ENCODE assay signal across 13 cellular contexts in genomic region chr1:2018217-2019161, GRCh38. TPM values are rescaled to one million over a fixed set of nuclear protein-coding genes. Genes with fewer than 3 reads are reported as not detected.
DNase-seq lines count a peak whose midpoint lies in the region; ATAC-seq, FAIRE-seq and TF ChIP-seq lines count a peak whose summit lies in the region.
"Had no signal": no experiment of that assay in that cellular context is flagged by ENCODE, and none has a peak within 500 bp of the region (broad histone marks: within the 10 kb centered on the region; RNA-seq: fewer than 3 reads in every experiment).

No MANE protein-coding gene starts in this region.

- FAIRE-seq in HepG2 (lab: Jason Lieb, UNC) = no peak

- WGBS in HepG2 (ENCODE audit: low lambda C conversion rate) = 32% methylated on average over 29 of the region's 48 CpGs
- 18% methylated on average over 22 of the region's 48 CpGs for WGBS in right lobe of liver (ENCODE audit: insufficient coverage, low coverage, low lambda C conversion rate, missing lambda C conversion rate)
- WGBS in mesendoderm (ENCODE audit: extremely low coverage, insufficient coverage, low lambda C conversion rate) = no CpG with 5 or more reads among the region's 48 CpGs

- no peak overlapping the region for H3K4ac ChIP-seq in mesendoderm (ENCODE audit: low read depth, low read length)

- no peak overlapping the region for H4K5ac ChIP-seq in mesendoderm (ENCODE audit: low read length)

- DNase-seq in HepG2 (ENCODE audit: low spot score) (no peak), right lobe of liver (no peak), mesendoderm (peak; percentile 22), type B pancreatic cell (ENCODE audit: extremely low spot score, unreplicated experiment) (no peak), germinal center (ENCODE audit: low spot score) (no peak), KBM-7 (no peak), NCI-H1930 (lab: John Stamatoyannopoulos, UW) (no peak)
- DNase-seq: activated CD8-positive, alpha-beta memory T cell treated with anti-CD3 and anti-CD28 coated beads, Interleukin-2, amount 50 U/mL, for 48 hours; upper lobe of right lung had no signal

- H3K9me3 ChIP-seq in HepG2 (ENCODE audit: low read length) (no peaks in the 10 kb centered on the region), right lobe of liver (no peaks in the 10 kb centered on the region)
- H3K9me3 ChIP-seq: ascending aorta, prostate gland, upper lobe of right lung had no signal

- H3K27ac Mint-ChIP-seq in activated naive CD8-positive, alpha-beta T cell = no peak overlapping the region
- H3K27ac Mint-ChIP-seq in type B pancreatic cell = peak overlapping the region; percentile 63

- H2AK5ac ChIP-seq in mesendoderm (ENCODE audit: low read length) = no peak overlapping the region

- H2BK15ac ChIP-seq in mesendoderm (replicated peaks; ENCODE audit: low read depth) = no peak overlapping the region

- no peak overlapping the region for H2BK5ac ChIP-seq in mesendoderm (ENCODE audit: low read length)

- H3K27me3 ChIP-seq in HepG2 (ENCODE audit: control insufficient read depth in 1 of 2, insufficient read depth in 2 of 2, low read length in 2 of 2) (peaks cover 31 to 90% of the 10 kb centered on the region in 2 experiments), right lobe of liver (peaks cover 0 to 9% of the 10 kb centered on the region in 2 donors), mesendoderm (ENCODE audit: insufficient read depth, low read length, poor library complexity) (peaks cover 5% of the 10 kb centered on the region)

- TF ChIP-seq CTCF in HepG2 (CRISPR knock-in tag; IDR thresholded peaks at IDR 0.05) (no peak), right lobe of liver (IDR thresholded peaks at IDR 0.05) (no peak), type B pancreatic cell (conservative IDR thresholded peaks at IDR 0.05) (no peak)

- H3K79me1 ChIP-seq in mesendoderm (ENCODE audit: low read length) = no peaks in the 10 kb centered on the region

- TF ChIP-seq RAD21 in HepG2 (CRISPR knock-in tag; IDR thresholded peaks at IDR 0.05) = no peak

- TF ChIP-seq POLR2A in HepG2 (IDR thresholded peaks at IDR 0.05; ENCODE audit: insufficient read depth in 1 of 2, low read depth in 2 of 2, low read length in 2 of 2) = no peak
- TF ChIP-seq POLR2A in right lobe of liver (IDR thresholded peaks at IDR 0.05) = no peak

- H3K27ac ChIP-seq in HepG2 (ENCODE audit: extremely low read length, insufficient read depth, low read length) (no peak overlapping the region), right lobe of liver (no peak overlapping the region), mesendoderm (ENCODE audit: low read depth, low read length) (no peak overlapping the region)
- H3K27ac ChIP-seq: ascending aorta, prostate gland, upper lobe of right lung had no signal

- no TSS peak for BruUV-seq in HepG2 (replicated peaks; lab: Mats Ljungman, UMichigan)

- H3K4me2 ChIP-seq in HepG2 (ENCODE audit: low read depth, low read length) (no peak overlapping the region), mesendoderm (ENCODE audit: low read length) (peak overlapping the region; percentile 14)

- H3K9ac ChIP-seq in HepG2 (ENCODE audit: insufficient read depth, low read depth, low read length) = no peak overlapping the region
- H3K9ac ChIP-seq in mesendoderm (ENCODE audit: low read length) = peak overlapping the region; percentile 34

- no peak overlapping the region for H3K18ac ChIP-seq in mesendoderm (ENCODE audit: low read length)

- TF ChIP-seq EP300 in HepG2 (IDR thresholded peaks at IDR 0.05; ENCODE audit: low read depth in 2 of 2, low read length in 2 of 2) (no peak), HepG2 (CRISPR knock-in tag; IDR thresholded peaks at IDR 0.05; ENCODE audit: borderline replicate concordance) (no peak)

- H3K4me1 ChIP-seq in HepG2 (ENCODE audit: insufficient read depth, low read length) = peaks cover 7% of the 10 kb centered on the region
- H3K4me1 ChIP-seq in right lobe of liver = peaks cover 0 to 6% (median 0%) of the 10 kb centered on the region in 4 donors
- H3K4me1 ChIP-seq in mesendoderm (ENCODE audit: control insufficient read depth, low read depth, low read length) = no peaks in the 10 kb centered on the region
- H3K4me1 ChIP-seq: prostate gland had no signal

- peak overlapping the region; percentile 85 for H3K4me3 Mint-ChIP-seq in activated naive CD8-positive, alpha-beta T cell
- peak overlapping the region; percentile 87 for H3K4me3 Mint-ChIP-seq in type B pancreatic cell

- H3K4me3 ChIP-seq in HepG2 (replicated peaks in 1 of 3; ENCODE audit: insufficient read depth in 1 of 3, low read depth in 2 of 3, low read length in 3 of 3) (no peak overlapping the region), right lobe of liver (no peak overlapping the region), mesendoderm (ENCODE audit: low read length) (no peak overlapping the region)

- H3K79me2 ChIP-seq in HepG2 (ENCODE audit: insufficient read depth, low read length) (no peaks in the 10 kb centered on the region), mesendoderm (ENCODE audit: control insufficient read depth, insufficient read depth, low read length) (no peaks in the 10 kb centered on the region)

- 0 out of 2 replicates have a peak, but pooled peaks cover 4% of the 10 kb centered on the region for H4K20me1 ChIP-seq in HepG2 (ENCODE audit: insufficient read depth, low read length)

- H2BK120ac ChIP-seq in mesendoderm (ENCODE audit: low read depth, low read length) = no peak overlapping the region

- peaks cover 34% of the 10 kb centered on the region for H3K27me3 Mint-ChIP-seq in activated naive CD8-positive, alpha-beta T cell
- H3K27me3 Mint-ChIP-seq in type B pancreatic cell = peaks cover 83% of the 10 kb centered on the region

- H3K36me3 Mint-ChIP-seq in activated naive CD8-positive, alpha-beta T cell = no peaks in the 10 kb centered on the region
- no peaks in the 10 kb centered on the region for H3K36me3 Mint-ChIP-seq in type B pancreatic cell

- H2AFZ ChIP-seq in HepG2 (ENCODE audit: low read length) = no peak overlapping the region

- peaks cover 7% of the 10 kb centered on the region for H3K4me1 Mint-ChIP-seq in activated naive CD8-positive, alpha-beta T cell (ENCODE audit: low read depth)
- no peaks in the 10 kb centered on the region for H3K4me1 Mint-ChIP-seq in type B pancreatic cell (ENCODE audit: unreplicated experiment)

- CTCF ChIA-PET in HepG2 (lab: Yijun Ruan, JAX; ENCODE audit: low intra/inter-chr PET ratio, low total read pairs) = no interaction called here

- POLR2A ChIA-PET in HepG2 (lab: Yijun Ruan, JAX) = no interaction called here

- ATAC-seq in HepG2 (no peak), right lobe of liver (no peak)

- in situ Hi-C loops in HepG2 (cut with HindIII; ENCODE audit: extremely low pct_ligation_motif_present, low pct_unique_long_range_greater_than_20kb) = no loop called here
- in situ Hi-C loops in KBM-7 (cut with MboI; ENCODE audit: low pct_unique_long_range_greater_than_20kb, low sequenced_read_pairs) = no loop called here

- no peak overlapping the region for H3K23ac ChIP-seq in mesendoderm (ENCODE audit: low read length)

- intact Hi-C loops in HepG2 (cut with micrococcal nuclease; ENCODE audit: unreplicated experiment) (no loop called here), right lobe of liver (cut with DNase I) (no loop called here)

- no peaks in the 10 kb centered on the region for H3K36me3 ChIP-seq in HepG2 (replicated peaks in 1 of 2; ENCODE audit: control insufficient read depth in 1 of 2, insufficient read depth in 2 of 2, low read length in 2 of 2)
- H3K36me3 ChIP-seq in right lobe of liver = no peaks in the 10 kb centered on the region
- H3K36me3 ChIP-seq in mesendoderm (ENCODE audit: control insufficient read depth, insufficient read depth, low read length) = no peaks in the 10 kb centered on the region
- H3K36me3 ChIP-seq: ascending aorta, prostate gland, upper lobe of right lung had no signal

- no peak overlapping the region for H4K8ac ChIP-seq in mesendoderm (ENCODE audit: low read depth, low read length)

- H3K9me3 Mint-ChIP-seq in activated naive CD8-positive, alpha-beta T cell (ENCODE audit: low read depth) = no peaks in the 10 kb centered on the region
- H3K9me3 Mint-ChIP-seq in type B pancreatic cell = no peaks in the 10 kb centered on the region

- peak overlapping the region; percentile 37 for H3K56ac ChIP-seq in mesendoderm (ENCODE audit: low read length)

RNA-seq across cellular contexts. Expression of gene GABRD, which starts 0.7 kb away (rescaled TPM):
- total RNA-seq in HepG2 (2016; rRNA removed; fragmentation: Illumina TruSeq; extraction: Trizol) (not detected in 2 replicates), right lobe of liver (under 1 TPM in 1 of 6 experiments, not detected in 5; 0.55 TPM), type B pancreatic cell (ENCODE audit: low replicate concordance) (0.43 and 2.0 TPM in 2 replicates)
- not detected in 2 replicates for total RNA-seq in HepG2 (2016; cell fraction: cytosol; rRNA removed; fragmentation: Illumina TruSeq; extraction: Trizol; ENCODE audit: low read depth)
- not detected in 2 replicates for total RNA-seq in HepG2 (2016; cell fraction: insoluble cytoplasmic fraction; rRNA removed; fragmentation: Illumina TruSeq; extraction: Trizol)
- not detected in 2 replicates for total RNA-seq in HepG2 (2016; cell fraction: membrane; rRNA removed; fragmentation: Illumina TruSeq; extraction: Trizol)
- not detected in 2 replicates for total RNA-seq in HepG2 (2016; cell fraction: nucleus; rRNA removed; fragmentation: Illumina TruSeq; extraction: Trizol)
- 0.22 TPM in 1 of 2 replicates, not detected in the other for polyA plus RNA-seq in HepG2 (2011; rRNA removed)
- polyA plus RNA-seq in HepG2 (2011; cell fraction: cytosol; rRNA removed) = 0.09 TPM in 1 of 2 replicates, not detected in the other
- 0.08 TPM in 1 of 2 replicates, not detected in the other for polyA plus RNA-seq in HepG2 (2011; cell fraction: nucleus; rRNA removed)
- polyA plus RNA-seq in HepG2 (2012) = not detected in 2 replicates
- polyA plus RNA-seq in HepG2 (2016; cell fraction: cytosol; fragmentation: Illumina TruSeq; extraction: Trizol; ENCODE audit: low read depth) = not detected in 2 replicates
- polyA plus RNA-seq in HepG2 (2016; cell fraction: insoluble cytoplasmic fraction; fragmentation: Illumina TruSeq; extraction: Trizol; ENCODE audit: low read depth) = not detected in 2 replicates
- polyA plus RNA-seq in HepG2 (2016; cell fraction: membrane; fragmentation: Illumina TruSeq; extraction: Trizol; ENCODE audit: low read depth) = not detected in 2 replicates
- polyA plus RNA-seq in HepG2 (2016; cell fraction: nucleus; fragmentation: Illumina TruSeq; extraction: Trizol; ENCODE audit: insufficient read depth, low read depth) = not detected in 2 replicates
- polyA minus RNA-seq in HepG2 (2011; rRNA and poly(A)+ RNA removed; ENCODE audit: low replicate concordance) = 0.51 TPM in 1 of 2 replicates, not detected in the other
- polyA minus RNA-seq in HepG2 (2011; cell fraction: cytosol; rRNA and poly(A)+ RNA removed) = not detected in 2 replicates
- polyA minus RNA-seq in HepG2 (2011; cell fraction: nucleus; rRNA and poly(A)+ RNA removed) = not detected in 2 replicates
- 0.07 TPM for polyA plus RNA-seq in mesendoderm (2013, experiment 1 of 2)
- 0.13 TPM for polyA plus RNA-seq in mesendoderm (2013, experiment 2 of 2)
- total RNA-seq: ascending aorta, HT1080 had no signal

RNA-seq across cellular contexts. Expression of gene CFAP74, which starts 14.9 kb away (rescaled TPM):
- total RNA-seq in HepG2 (2016; rRNA removed; fragmentation: Illumina TruSeq; extraction: Trizol) (0.27 TPM in 1 of 2 replicates, not detected in the other), right lobe of liver (1 to 10 TPM in 2 of 6 experiments, under 1 TPM in 3, not detected in 1; 0.16 to 3.5 (median 0.32) TPM), type B pancreatic cell (ENCODE audit: low replicate concordance) (0.76 and 1.5 TPM in 2 replicates)
- total RNA-seq in HepG2 (2016; cell fraction: cytosol; rRNA removed; fragmentation: Illumina TruSeq; extraction: Trizol; ENCODE audit: low read depth) = 0.09 TPM in 1 of 2 replicates, not detected in the other
- total RNA-seq in HepG2 (2016; cell fraction: insoluble cytoplasmic fraction; rRNA removed; fragmentation: Illumina TruSeq; extraction: Trizol) = 0.09 and 0.10 TPM in 2 replicates
- 0.07 and 0.09 TPM in 2 replicates for total RNA-seq in HepG2 (2016; cell fraction: membrane; rRNA removed; fragmentation: Illumina TruSeq; extraction: Trizol)
- 0.28 and 0.66 TPM in 2 replicates for total RNA-seq in HepG2 (2016; cell fraction: nucleus; rRNA removed; fragmentation: Illumina TruSeq; extraction: Trizol)
- polyA plus RNA-seq in HepG2 (2011; rRNA removed) = 0.57 and 0.62 TPM in 2 replicates
- polyA plus RNA-seq in HepG2 (2011; cell fraction: cytosol; rRNA removed) = 0.13 TPM in 2 replicates
- 4.1 and 5.0 TPM in 2 replicates for polyA plus RNA-seq in HepG2 (2011; cell fraction: nucleus; rRNA removed)
- 0.67 and 2.1 TPM in 2 replicates for polyA plus RNA-seq in HepG2 (2012)
- 0.05 TPM in 1 of 2 replicates, not detected in the other for polyA plus RNA-seq in HepG2 (2016; cell fraction: cytosol; fragmentation: Illumina TruSeq; extraction: Trizol; ENCODE audit: low read depth)
- polyA plus RNA-seq in HepG2 (2016; cell fraction: insoluble cytoplasmic fraction; fragmentation: Illumina TruSeq; extraction: Trizol; ENCODE audit: low read depth) = 0.08 and 0.10 TPM in 2 replicates
- polyA plus RNA-seq in HepG2 (2016; cell fraction: membrane; fragmentation: Illumina TruSeq; extraction: Trizol; ENCODE audit: low read depth) = 0.11 TPM in 1 of 2 replicates, not detected in the other
- 0.48 and 0.64 TPM in 2 replicates for polyA plus RNA-seq in HepG2 (2016; cell fraction: nucleus; fragmentation: Illumina TruSeq; extraction: Trizol; ENCODE audit: insufficient read depth, low read depth)
- polyA minus RNA-seq in HepG2 (2011; rRNA and poly(A)+ RNA removed; ENCODE audit: low replicate concordance) = 0.56 TPM in 1 of 2 replicates, not detected in the other
- 0.20 TPM in 1 of 2 replicates, not detected in the other for polyA minus RNA-seq in HepG2 (2011; cell fraction: cytosol; rRNA and poly(A)+ RNA removed)
- 0.77 and 0.99 TPM in 2 replicates for polyA minus RNA-seq in HepG2 (2011; cell fraction: nucleus; rRNA and poly(A)+ RNA removed)
- polyA plus RNA-seq in mesendoderm (2013, experiment 1 of 2) = 0.03 TPM
- polyA plus RNA-seq in mesendoderm (2013, experiment 2 of 2) = 0.06 TPM
- total RNA-seq: ascending aorta, HT1080 had no signal

RNA-seq across cellular contexts. Expression of gene PRKCZ, which starts 31.7 kb away (rescaled TPM):
- 21.9 and 34.7 TPM in 2 replicates for total RNA-seq in HepG2 (2016; rRNA removed; fragmentation: Illumina TruSeq; extraction: Trizol)
- 25.5 and 28.3 TPM in 2 replicates for total RNA-seq in HepG2 (2016; cell fraction: cytosol; rRNA removed; fragmentation: Illumina TruSeq; extraction: Trizol; ENCODE audit: low read depth)
- total RNA-seq in HepG2 (2016; cell fraction: insoluble cytoplasmic fraction; rRNA removed; fragmentation: Illumina TruSeq; extraction: Trizol) = 20.0 and 36.5 TPM in 2 replicates
- 37.0 and 42.3 TPM in 2 replicates for total RNA-seq in HepG2 (2016; cell fraction: membrane; rRNA removed; fragmentation: Illumina TruSeq; extraction: Trizol)
- total RNA-seq in HepG2 (2016; cell fraction: nucleus; rRNA removed; fragmentation: Illumina TruSeq; extraction: Trizol) = 30.0 and 34.9 TPM in 2 replicates
- polyA plus RNA-seq in HepG2 (2011; rRNA removed) = 85.2 and 85.8 TPM in 2 replicates
- 52.8 and 75.3 TPM in 2 replicates for polyA plus RNA-seq in HepG2 (2011; cell fraction: cytosol; rRNA removed)
- polyA plus RNA-seq in HepG2 (2011; cell fraction: nucleus; rRNA removed) = 132 and 197 TPM in 2 replicates
- 47.5 and 47.9 TPM in 2 replicates for polyA plus RNA-seq in HepG2 (2012)
- 23.5 and 27.3 TPM in 2 replicates for polyA plus RNA-seq in HepG2 (2016; cell fraction: cytosol; fragmentation: Illumina TruSeq; extraction: Trizol; ENCODE audit: low read depth)
- polyA plus RNA-seq in HepG2 (2016; cell fraction: insoluble cytoplasmic fraction; fragmentation: Illumina TruSeq; extraction: Trizol; ENCODE audit: low read depth) = 26.8 and 34.6 TPM in 2 replicates
- 39.3 and 40.3 TPM in 2 replicates for polyA plus RNA-seq in HepG2 (2016; cell fraction: membrane; fragmentation: Illumina TruSeq; extraction: Trizol; ENCODE audit: low read depth)
- polyA plus RNA-seq in HepG2 (2016; cell fraction: nucleus; fragmentation: Illumina TruSeq; extraction: Trizol; ENCODE audit: insufficient read depth, low read depth) = 76.9 and 79.5 TPM in 2 replicates
- polyA minus RNA-seq in HepG2 (2011; rRNA and poly(A)+ RNA removed; ENCODE audit: low replicate concordance) = 29.4 and 69.2 TPM in 2 replicates
- 14.4 and 24.4 TPM in 2 replicates for polyA minus RNA-seq in HepG2 (2011; cell fraction: cytosol; rRNA and poly(A)+ RNA removed)
- 41.4 and 57.0 TPM in 2 replicates for polyA minus RNA-seq in HepG2 (2011; cell fraction: nucleus; rRNA and poly(A)+ RNA removed)
- 10 to 100 TPM; 10.3 to 20.1 (median 15.8) TPM for total RNA-seq in right lobe of liver
- 19.4 TPM for polyA plus RNA-seq in mesendoderm (2013, experiment 1 of 2)
- 19.8 TPM for polyA plus RNA-seq in mesendoderm (2013, experiment 2 of 2)
- total RNA-seq in type B pancreatic cell (ENCODE audit: low replicate concordance) = 33.2 and 64.4 TPM in 2 replicates
- total RNA-seq: HT1080 had no signal
